In genomic region chr3:28242519-28242918, GRCh38 we compare ENCODE assay signal across 2 cellular contexts.
TF ChIP-seq lines count a peak whose summit lies in the region.

No MANE protein-coding gene starts in this region.

TF ChIP-seq in SK-N-SH, 30 proteins besides CTCF, POLR2A, EP300 and RAD21 (continued from another document):
- TF ChIP-seq REST (IDR thresholded peaks at IDR 0.05; ENCODE audit: low read depth, low read length) (no peak), FOSL2 (IDR thresholded peaks at IDR 0.05; ENCODE audit: borderline replicate concordance, low read depth) (no peak), PBX3 (IDR thresholded peaks at IDR 0.05) (no peak), NRF1 (IDR thresholded peaks at IDR 0.05; ENCODE audit: low read depth, low read length) (no peak), USF1 (IDR thresholded peaks at IDR 0.05; ENCODE audit: borderline replicate concordance, low read depth) (no peak), TEAD4 (IDR thresholded peaks at IDR 0.05; ENCODE audit: borderline replicate concordance, insufficient read depth) (no peak), FOXM1 (IDR thresholded peaks at IDR 0.05; ENCODE audit: low read depth) (no peak), FOXJ3 (CRISPR knock-in tag; IDR thresholded peaks at IDR 0.05) (no peak), CHD2 (IDR thresholded peaks at IDR 0.05; ENCODE audit: low read length, partially characterized antibody) (no peak), YY1 (IDR thresholded peaks at IDR 0.05; ENCODE audit: low read depth) (no peak), MEF2A (IDR thresholded peaks at IDR 0.05; ENCODE audit: borderline replicate concordance, low read depth) (no peak), GABPA (IDR thresholded peaks at IDR 0.05; ENCODE audit: low read depth) (no peak), RXRA (IDR thresholded peaks at IDR 0.05; ENCODE audit: borderline replicate concordance, low read depth) (no peak)
TF ChIP-seq in SK-N-SH: peak in this region for 0.

TF ChIP-seq in SK-N-SH treated with all-trans-retinoic acid at 6 μM for 48 hours, 23 proteins besides CTCF, POLR2A, EP300 and RAD21 (continued from another document):
- TF ChIP-seq TSHZ2 (CRISPR knock-in tag; IDR thresholded peaks at IDR 0.05) (no peak), TCF4 (CRISPR knock-in tag; IDR thresholded peaks at IDR 0.05; ENCODE audit: borderline replicate concordance) (no peak), GLIS3 (CRISPR knock-in tag; IDR thresholded peaks at IDR 0.05) (no peak), ISL1 (CRISPR knock-in tag; IDR thresholded peaks at IDR 0.05) (no peak), CSDC2 (CRISPR knock-in tag; IDR thresholded peaks at IDR 0.05) (no peak), TOX (CRISPR knock-in tag; IDR thresholded peaks at IDR 0.05; ENCODE audit: borderline replicate concordance) (no peak), ZNF8 (CRISPR knock-in tag; IDR thresholded peaks at IDR 0.05) (no peak), POU6F1 (CRISPR knock-in tag; IDR thresholded peaks at IDR 0.05; ENCODE audit: borderline replicate concordance, low read depth) (no peak), BACH2 (CRISPR knock-in tag; IDR thresholded peaks at IDR 0.05; ENCODE audit: borderline replicate concordance) (no peak), ZNF565 (CRISPR knock-in tag; conservative IDR thresholded peaks at IDR 0.05; ENCODE audit: low read depth) (no peak), OSR1 (CRISPR knock-in tag; IDR thresholded peaks at IDR 0.05) (no peak)
